ENCODE assay signal across 17 cellular contexts in the genomic region with DNA sequence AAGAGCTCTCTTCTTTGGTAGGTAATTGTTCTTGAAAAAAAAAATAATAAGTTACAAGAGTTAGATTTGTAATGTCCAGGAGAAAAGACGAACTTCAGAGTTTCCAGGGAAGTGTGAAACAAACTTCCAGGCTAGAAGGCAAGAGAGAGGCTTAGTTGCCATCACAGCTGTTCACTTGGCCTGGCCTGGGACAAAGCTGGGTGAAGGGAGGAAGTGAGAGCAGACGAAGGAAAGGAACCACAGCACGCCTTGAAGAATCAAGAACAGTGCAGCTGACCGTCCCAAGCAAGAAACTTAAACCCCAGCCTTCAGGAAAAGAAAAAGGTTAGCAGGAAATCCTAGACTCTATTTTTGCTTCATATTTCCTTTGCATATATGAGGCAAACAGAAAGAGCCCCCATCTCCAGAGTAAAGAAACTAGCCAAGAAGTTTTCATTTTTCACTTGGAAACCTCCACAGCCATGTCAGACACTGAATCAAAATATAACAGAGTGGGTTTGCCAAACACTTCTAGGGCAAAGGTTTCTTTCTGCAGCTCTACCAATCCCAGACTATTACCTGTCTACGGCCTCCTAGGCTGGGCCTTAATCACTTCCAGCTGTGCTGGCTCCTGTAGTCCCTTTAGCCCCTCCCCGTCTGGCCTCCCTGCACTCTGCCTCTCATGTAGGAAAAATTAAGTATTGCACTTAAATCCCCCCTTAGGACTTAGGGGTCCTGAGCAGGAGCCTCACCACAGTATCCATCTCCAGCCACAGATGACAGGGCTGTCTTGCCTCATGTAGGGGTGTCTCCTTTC.
DNase-seq lines count a peak whose midpoint lies in the region; ATAC-seq and TF ChIP-seq lines count a peak whose summit lies in the region.
"Had no signal": no experiment of that assay in that cellular context is flagged by ENCODE, and none has a peak within 500 bp of the region (broad histone marks: within the 10 kb centered on the region; RNA-seq: fewer than 3 reads in every experiment).

No MANE protein-coding gene starts in this region.

- H3K56ac ChIP-seq in mesendoderm (ENCODE audit: low read length): peak overlapping the region; percentile 54

- H3K9ac ChIP-seq in mesendoderm (ENCODE audit: low read length): peak overlapping the region; percentile 4

- DNase-seq in Ammon's horn (ENCODE audit: low spot score) (peak; percentile 77), mesendoderm (peak; percentile 40), GM10266 (ENCODE audit: extremely low spot score) (no peak), inferior parietal cortex (ENCODE audit: extremely low spot score) (no peak), superior temporal gyrus (ENCODE audit: extremely low spot score) (no peak)
- DNase-seq: activated CD4-positive, alpha-beta T cell treated with anti-CD3 and anti-CD28 coated beads, Interleukin-2, amount 50 U/mL, for 4 hours; activated T-cell treated with anti-CD3 and anti-CD28 coated beads, Interleukin-2, amount 50 U/mL, for 4 hours; cerebellar nuclear complex; COR-L47; gastrocnemius medialis; GDM1; NCI-H1417 treated with DMSO at 0.1 percent for 48 hours; stimulated activated naive CD4-positive, alpha-beta T cell treated with Interleukin-2 at 50 U/mL for 16 hours had no signal

- peak overlapping the region; percentile 47 for H2AK5ac ChIP-seq in mesendoderm (ENCODE audit: low read length)

- no peak overlapping the region for H3K23ac ChIP-seq in mesendoderm (ENCODE audit: low read length)

- no peaks in the 10 kb centered on the region for H3K9me3 Mint-ChIP-seq in brain

- no peak overlapping the region for H4K5ac ChIP-seq in mesendoderm (ENCODE audit: low read length)

- H3K36me3 ChIP-seq in mesendoderm (ENCODE audit: control insufficient read depth, insufficient read depth, low read length): no peaks in the 10 kb centered on the region
- H3K36me3 ChIP-seq: gastrocnemius medialis had no signal

- peak overlapping the region; percentile 73 for H3K4ac ChIP-seq in mesendoderm (ENCODE audit: low read depth, low read length)

- no peak overlapping the region for H4K8ac ChIP-seq in mesendoderm (ENCODE audit: low read depth, low read length)

- TF ChIP-seq CTCF in brain (conservative IDR thresholded peaks at IDR 0.05): no peak
- TF ChIP-seq CTCF in GM10266 (IDR thresholded peaks at IDR 0.05; ENCODE audit: control insufficient read depth, insufficient read depth, low read depth, missing control alignments): no peak

- H2BK120ac ChIP-seq in mesendoderm (ENCODE audit: low read depth, low read length): peak overlapping the region; percentile 6

- no peaks in the 10 kb centered on the region for H3K79me2 ChIP-seq in mesendoderm (ENCODE audit: control insufficient read depth, insufficient read depth, low read length)

- no peak overlapping the region for H3K4me3 ChIP-seq in mesendoderm (ENCODE audit: low read length)
- H3K4me3 ChIP-seq: gastrocnemius medialis, SK-N-MC had no signal

- ATAC-seq in HG03103 (IDR thresholded peaks at IDR 0.05; ENCODE audit: low read depth, unreplicated experiment) (peak; percentile 54), GM19395 (IDR thresholded peaks at IDR 0.05; ENCODE audit: unreplicated experiment) (no peak)
- ATAC-seq: activated T-cell treated with anti-CD3 and anti-CD28 coated beads, Interleukin-2, amount 50 U/mL, for 4 hours; gastrocnemius medialis had no signal

- no peak overlapping the region for H3K4me2 ChIP-seq in mesendoderm (ENCODE audit: low read length)

- peak overlapping the region in 3 of 5 experiments; percentile 25 to 88 (median 80) for H3K27ac Mint-ChIP-seq in brain

- no peaks in the 10 kb centered on the region for H3K27me3 Mint-ChIP-seq in brain

- peak overlapping the region; percentile 90 for H2BK5ac ChIP-seq in mesendoderm (ENCODE audit: low read length)

- peak overlapping the region; percentile 20 for H3K18ac ChIP-seq in mesendoderm (ENCODE audit: low read length)

- peaks cover 4% of the 10 kb centered on the region for H3K4me1 ChIP-seq in mesendoderm (ENCODE audit: control insufficient read depth, low read depth, low read length)

- H3K4me3 Mint-ChIP-seq in brain: peak overlapping the region in 1 of 5 experiments; percentile 13
- H3K4me3 Mint-ChIP-seq: activated T-cell treated with anti-CD3 and anti-CD28 coated beads, Interleukin-2, amount 50 U/mL, for 4 hours had no signal

- WGBS in mesendoderm (ENCODE audit: extremely low coverage, insufficient coverage, low lambda C conversion rate): no CpG with 5 or more reads among the region's 6 CpGs

- H3K36me3 Mint-ChIP-seq in brain: no peaks in the 10 kb centered on the region

- no peak overlapping the region for H2BK15ac ChIP-seq in mesendoderm (replicated peaks; ENCODE audit: low read depth)

- peak overlapping the region; percentile 66 for H3K27ac ChIP-seq in mesendoderm (ENCODE audit: low read depth, low read length)
- H3K27ac ChIP-seq: gastrocnemius medialis, SK-N-MC had no signal

- no peaks in the 10 kb centered on the region for H3K27me3 ChIP-seq in mesendoderm (ENCODE audit: insufficient read depth, low read length, poor library complexity)
- H3K27me3 ChIP-seq: gastrocnemius medialis had no signal

- H3K79me1 ChIP-seq in mesendoderm (ENCODE audit: low read length): no peaks in the 10 kb centered on the region

- H3K4me1 Mint-ChIP-seq in brain: peaks cover 30% of the 10 kb centered on the region

Comparison
In these comparisons a context has a peak if more than half of its experiments do, and no peak if none do; other contexts are left out.
1. DNase-seq: peak in Ammon's horn (single experiment) and mesendoderm (single experiment); none in GM10266 (single experiment), inferior parietal cortex (single experiment) and superior temporal gyrus (single experiment).